23 cellular contexts compared by ENCODE assay signal in the genomic region with DNA sequence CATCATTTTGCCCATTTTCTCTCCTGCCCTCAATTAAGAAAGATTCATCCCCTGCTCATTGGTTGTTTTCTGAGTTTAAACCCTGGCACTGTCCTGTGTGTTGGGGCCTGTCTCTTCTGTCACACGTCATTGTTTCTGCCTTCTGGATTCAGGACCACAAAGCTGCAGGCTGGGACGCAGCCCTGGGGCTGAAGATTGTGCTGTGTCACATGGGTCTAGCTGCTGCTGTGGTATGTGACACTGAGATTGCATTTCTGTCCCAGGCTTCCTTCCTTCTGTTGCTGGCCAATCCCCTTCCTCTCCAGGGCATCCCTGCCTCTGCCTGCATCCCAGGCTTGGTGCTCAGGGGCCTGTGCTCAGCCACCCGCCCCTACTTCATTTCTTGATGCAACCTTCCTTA. TPM values are rescaled to one million over a fixed set of nuclear protein-coding genes. Genes with fewer than 3 reads are reported as not detected.
"Had no signal": no experiment of that assay in that cellular context is flagged by ENCODE, and none has a peak within 500 bp of the region (broad histone marks: within the 10 kb centered on the region; RNA-seq: fewer than 3 reads in every experiment).

No MANE protein-coding gene starts in this region.

- H3K36me3 Mint-ChIP-seq: immature natural killer cell; naive thymus-derived CD8-positive, alpha-beta T cell; stimulated activated memory B cell treated with anti-CD40 and anti-IgM and Interleukin-4, amounts not matched to agents 10 μg/mL and 1 μg/mL and 100 μg/mL, for 72 hours had no signal

- H3K27ac Mint-ChIP-seq: immature natural killer cell; stimulated activated memory B cell treated with anti-CD40 and anti-IgM and Interleukin-4, amounts not matched to agents 10 μg/mL and 1 μg/mL and 100 μg/mL, for 72 hours; stimulated activated naive CD8-positive, alpha-beta T cell treated with anti-CD3 and anti-CD28 coated beads, Interleukin-15, Interleukin-2, amounts not matched to agents 100 ng/mL and 50 ng/mL, for 24 hours had no signal

- ATAC-seq: gastrocnemius medialis; left colon; mucosa of descending colon; naive thymus-derived CD8-positive, alpha-beta T cell; psoas muscle; sciatic nerve; stimulated activated memory B cell treated with anti-CD40 and anti-IgM and Interleukin-4, amounts not matched to agents 10 μg/mL and 1 μg/mL and 100 μg/mL, for 72 hours had no signal

- H3K9me3 Mint-ChIP-seq: immature natural killer cell; naive thymus-derived CD8-positive, alpha-beta T cell; stimulated activated memory B cell treated with anti-CD40 and anti-IgM and Interleukin-4, amounts not matched to agents 10 μg/mL and 1 μg/mL and 100 μg/mL, for 72 hours; stimulated activated naive CD8-positive, alpha-beta T cell treated with anti-CD3 and anti-CD28 coated beads, Interleukin-15, Interleukin-2, amounts not matched to agents 100 ng/mL and 50 ng/mL, for 24 hours had no signal

- H3K27ac ChIP-seq: dorsolateral prefrontal cortex, esophagus muscularis mucosa, gastrocnemius medialis, parathyroid adenoma, psoas muscle, spleen, tibial artery had no signal

- H3K27me3 ChIP-seq: dorsolateral prefrontal cortex, gastrocnemius medialis, tibial artery had no signal

- H3K9me3 ChIP-seq: esophagus muscularis mucosa, gastrocnemius medialis, mucosa of descending colon, psoas muscle, spleen, tibial artery had no signal

- H2AFZ ChIP-seq: parathyroid adenoma had no signal

- H3K36me3 ChIP-seq: esophagus muscularis mucosa, gastrocnemius medialis, spleen, tibial artery had no signal

- H3K9ac ChIP-seq: parathyroid adenoma had no signal

- DNase-seq: central memory CD4-positive, alpha-beta T cell; cortex of kidney; dorsolateral prefrontal cortex; effector CD8-positive, alpha-beta T cell; gastrocnemius medialis; immature natural killer cell; kidney; left colon; mammary epithelial cell; mucosa of descending colon; naive thymus-derived CD8-positive, alpha-beta T cell; psoas muscle; retina; spleen; stimulated activated CD4-positive, alpha-beta T cell treated with anti-CD3 and anti-CD28 coated beads, Interleukin-15, amount 100 ng/mL, for 24 hours; stimulated activated CD4-positive, alpha-beta T cell treated with anti-CD3 and anti-CD28 coated beads, Interleukin-1b, Interleukin-23, amount 100 ng/mL, for 48 hours; stimulated activated CD4-positive, alpha-beta T cell treated with anti-CD3 and anti-CD28 coated beads, Interleukin-4, amount 100 ng/mL, for 24 hours; tibial artery had no signal

- H3K4me3 ChIP-seq: dorsolateral prefrontal cortex, esophagus muscularis mucosa, gastrocnemius medialis, mucosa of descending colon, psoas muscle, spleen, tibial artery had no signal

- H3K4me1 Mint-ChIP-seq: immature natural killer cell; naive thymus-derived CD8-positive, alpha-beta T cell; stimulated activated memory B cell treated with anti-CD40 and anti-IgM and Interleukin-4, amounts not matched to agents 10 μg/mL and 1 μg/mL and 100 μg/mL, for 72 hours had no signal

- H3K4me3 Mint-ChIP-seq: immature natural killer cell; naive thymus-derived CD8-positive, alpha-beta T cell; stimulated activated memory B cell treated with anti-CD40 and anti-IgM and Interleukin-4, amounts not matched to agents 10 μg/mL and 1 μg/mL and 100 μg/mL, for 72 hours; stimulated activated naive CD8-positive, alpha-beta T cell treated with anti-CD3 and anti-CD28 coated beads, Interleukin-15, Interleukin-2, amounts not matched to agents 100 ng/mL and 50 ng/mL, for 24 hours had no signal

- H3K4me1 ChIP-seq: parathyroid adenoma, psoas muscle, spleen, tibial artery had no signal

RNA-seq across cellular contexts. Expression of a gene that starts 28.9 kb away (rescaled TPM):
- total RNA-seq: naive thymus-derived CD8-positive, alpha-beta T cell had no signal
- polyA plus RNA-seq: immature natural killer cell; naive thymus-derived CD8-positive, alpha-beta T cell had no signal

RNA-seq across cellular contexts. Expression of a gene that starts 40.0 kb away (rescaled TPM):
- polyA plus RNA-seq: immature natural killer cell; naive thymus-derived CD8-positive, alpha-beta T cell had no signal
